13 cellular contexts compared by ENCODE assay signal in genomic region chr16:55816222-55816621, GRCh38. TPM values are rescaled to one million over a fixed set of nuclear protein-coding genes. Genes with fewer than 3 reads are reported as not detected.
"Had no signal": no experiment of that assay in that cellular context is flagged by ENCODE, and none has a peak within 500 bp of the region (broad histone marks: within the 10 kb centered on the region; RNA-seq: fewer than 3 reads in every experiment).

No MANE protein-coding gene starts in this region.

RNA-seq across cellular contexts. Expression of gene CES1, which starts 16.7 kb away (rescaled TPM):
- total RNA-seq: activated CD4-positive, alpha-beta T cell treated with anti-CD3 and anti-CD28 coated beads, Interleukin-2, amount 10 ng/mL, durations not matched to agents 24 days and 14 days; activated CD8-positive, alpha-beta memory T cell treated with anti-CD3 and anti-CD28 coated beads for 36 hours; activated CD8-positive, alpha-beta T cell treated with anti-CD3 and anti-CD28 coated beads for 36 hours; activated naive CD8-positive, alpha-beta T cell treated with anti-CD3 and anti-CD28 coated beads, Interleukin-2, amount 10 ng/mL, durations not matched to agents 7 days and 5 days; activated T-cell treated with anti-CD3 and anti-CD28 coated beads, Interleukin-2, amount 50 U/mL, for 72 hours; activated T-helper 2 cell treated with anti-CD3 and anti-CD28 coated beads, Interferon-gamma antibody, Interleukin-2, Interleukin-4, amounts not matched to agents 10 μg/mL and 5 μg/mL and 100 μg/mL, durations not matched to agents 14 hours and 24 hours and 36 hours; PC-3; SJCRH30; T-helper 1 cell treated with Interleukin-12 subunit alpha and Interleukin-12 subunit beta and Interleukin-4 antibody, amounts not matched to agents 30 ng/mL and 1 ng/mL, for 36 hours had no signal

RNA-seq across cellular contexts. Expression of gene CES5A, which starts 59.0 kb away (rescaled TPM):
- total RNA-seq: activated CD4-positive, alpha-beta T cell treated with anti-CD3 and anti-CD28 coated beads, Interleukin-2, amount 10 ng/mL, durations not matched to agents 24 days and 14 days; activated CD8-positive, alpha-beta memory T cell treated with anti-CD3 and anti-CD28 coated beads for 36 hours; activated CD8-positive, alpha-beta T cell treated with anti-CD3 and anti-CD28 coated beads for 36 hours; activated naive CD8-positive, alpha-beta T cell treated with anti-CD3 and anti-CD28 coated beads, Interleukin-2, amount 10 ng/mL, durations not matched to agents 7 days and 5 days; activated T-cell treated with anti-CD3 and anti-CD28 coated beads, Interleukin-2, amount 50 U/mL, for 72 hours; activated T-helper 2 cell treated with anti-CD3 and anti-CD28 coated beads, Interferon-gamma antibody, Interleukin-2, Interleukin-4, amounts not matched to agents 10 μg/mL and 5 μg/mL and 100 μg/mL, durations not matched to agents 14 hours and 24 hours and 36 hours; ascending aorta; PC-3; Peyer's patch; SJCRH30; T-helper 2 cell treated with Interferon-gamma antibody and Interleukin-4, amounts not matched to agents 100 ng/mL and 5 ng/mL, for 36 hours had no signal
- polyA plus RNA-seq: adipose tissue had no signal
